ENCODE assay signal across 1 cellular context in genomic region chr7:76047305-76047810, GRCh38.
TF ChIP-seq lines count a peak whose summit lies in the region.

No MANE protein-coding gene starts in this region.

TF ChIP-seq in GM12878, 131 proteins besides CTCF, POLR2A, EP300 and RAD21:
- no peak for TF ChIP-seq YY1 (IDR thresholded peaks at IDR 0.05; ENCODE audit: low read depth, low read length)
- TF ChIP-seq SPI1 (IDR thresholded peaks at IDR 0.05; ENCODE audit: borderline replicate concordance, insufficient read depth, low read depth, low read length), result no peak
- TF ChIP-seq YBX1 (IDR thresholded peaks at IDR 0.05), result no peak
- no peak for TF ChIP-seq CBFB (IDR thresholded peaks at IDR 0.05; ENCODE audit: low read depth)
- TF ChIP-seq MYB (IDR thresholded peaks at IDR 0.05; ENCODE audit: borderline replicate concordance, low read depth, low read length), result no peak
- no peak for TF ChIP-seq ESRRA (IDR thresholded peaks at IDR 0.05; ENCODE audit: low read length)
- TF ChIP-seq TCF3 (IDR thresholded peaks at IDR 0.05; ENCODE audit: borderline replicate concordance, insufficient read depth, low read depth, low read length), result no peak
- no peak for TF ChIP-seq KDM1A (IDR thresholded peaks at IDR 0.05; ENCODE audit: borderline replicate concordance)
- no peak for TF ChIP-seq NFIC (IDR thresholded peaks at IDR 0.05; ENCODE audit: low read depth, low read length)
- TF ChIP-seq, protein P1, sequence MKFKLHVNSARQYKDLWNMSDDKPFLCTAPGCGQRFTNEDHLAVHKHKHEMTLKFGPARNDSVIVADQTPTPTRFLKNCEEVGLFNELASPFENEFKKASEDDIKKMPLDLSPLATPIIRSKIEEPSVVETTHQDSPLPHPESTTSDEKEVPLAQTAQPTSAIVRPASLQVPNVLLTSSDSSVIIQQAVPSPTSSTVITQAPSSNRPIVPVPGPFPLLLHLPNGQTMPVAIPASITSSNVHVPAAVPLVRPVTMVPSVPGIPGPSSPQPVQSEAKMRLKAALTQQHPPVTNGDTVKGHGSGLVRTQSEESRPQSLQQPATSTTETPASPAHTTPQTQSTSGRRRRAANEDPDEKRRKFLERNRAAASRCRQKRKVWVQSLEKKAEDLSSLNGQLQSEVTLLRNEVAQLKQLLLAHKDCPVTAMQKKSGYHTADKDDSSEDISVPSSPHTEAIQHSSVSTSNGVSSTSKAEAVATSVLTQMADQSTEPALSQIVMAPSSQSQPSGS (IDR thresholded peaks at IDR 0.05; ENCODE audit: low read length), result no peak
- TF ChIP-seq POLR2AphosphoS2 (IDR thresholded peaks at IDR 0.05; ENCODE audit: low read depth, low read length), result no peak
TF ChIP-seq in GM12878: peak in this region for 0.
